Comparison of ENCODE assay signal across 1 cellular context in genomic region chr20:63290677-63291472, GRCh38.
TF ChIP-seq lines count a peak whose summit lies in the region.

No MANE protein-coding gene starts in this region.

TF ChIP-seq in HepG2, 621 proteins besides CTCF, POLR2A, EP300 and RAD21 (continued from another document and continues in another):
- TF ChIP-seq ATF7-NPFF (CRISPR knock-in tag; IDR thresholded peaks at IDR 0.05; ENCODE audit: low read depth) = peak; percentile 75
- TF ChIP-seq THYN1 (CRISPR knock-in tag; IDR thresholded peaks at IDR 0.05; ENCODE audit: borderline replicate concordance, low read depth) = no peak
- TF ChIP-seq ZNF383 (CRISPR knock-in tag; IDR thresholded peaks at IDR 0.05; ENCODE audit: borderline replicate concordance) = no peak; the same call in 1 of the 2 replicates
- TF ChIP-seq ZNF737 (CRISPR knock-in tag; IDR thresholded peaks at IDR 0.05; ENCODE audit: borderline replicate concordance) = 0 out of 2 replicates have a peak, but pooled peaks have one; percentile 89
- no peak for TF ChIP-seq NFE2L2 (IDR thresholded peaks at IDR 0.05; ENCODE audit: low read length)
- no peak for TF ChIP-seq ZNF230 (CRISPR knock-in tag; IDR thresholded peaks at IDR 0.05)
- TF ChIP-seq MYPOP (CRISPR knock-in tag; IDR thresholded peaks at IDR 0.05) = no peak
- TF ChIP-seq ZNF512B (CRISPR knock-in tag; IDR thresholded peaks at IDR 0.05; ENCODE audit: borderline replicate concordance) = 0 out of 2 replicates have a peak, but pooled peaks have one; percentile 25
- peak; percentile 62; the same call in 1 of the 2 replicates for TF ChIP-seq ZSCAN31 (CRISPR knock-in tag; IDR thresholded peaks at IDR 0.05; ENCODE audit: low read depth)
- TF ChIP-seq U2AF1 (optimal IDR thresholded peaks at IDR 0.05; ENCODE audit: low read depth, low read length) = peak; percentile 74
- no peak; the same call in 1 of the 2 replicates for TF ChIP-seq MEF2D (CRISPR knock-in tag; IDR thresholded peaks at IDR 0.05)
- TF ChIP-seq HNRNPL (IDR thresholded peaks at IDR 0.05; ENCODE audit: low read depth, low read length) = peak; percentile 99
- no peak for TF ChIP-seq DMAP1 (CRISPR knock-in tag; IDR thresholded peaks at IDR 0.05)
- peak; percentile 33; the same call in 1 of the 2 replicates for TF ChIP-seq RBFOX2 (IDR thresholded peaks at IDR 0.05; ENCODE audit: low read depth, low read length)
- TF ChIP-seq ZNF776 (CRISPR knock-in tag; IDR thresholded peaks at IDR 0.05) = peak; percentile 87
- 0 out of 2 replicates have a peak, but pooled peaks have one; percentile 18 for TF ChIP-seq ZNF333 (CRISPR knock-in tag; IDR thresholded peaks at IDR 0.05; ENCODE audit: borderline replicate concordance)
- peak; percentile 42 for TF ChIP-seq ZNF143 (CRISPR knock-in tag; IDR thresholded peaks at IDR 0.05)
- TF ChIP-seq ISL2 (CRISPR knock-in tag; IDR thresholded peaks at IDR 0.05) = peak; percentile 71
- peak; percentile 77 for TF ChIP-seq XRCC5 (optimal IDR thresholded peaks at IDR 0.05; ENCODE audit: low read length)
- no peak for TF ChIP-seq ZNF468 (CRISPR knock-in tag; IDR thresholded peaks at IDR 0.05)
- TF ChIP-seq ZNF142 (CRISPR knock-in tag; IDR thresholded peaks at IDR 0.05) = 0 out of 2 replicates have a peak, but pooled peaks have one; percentile 43
- 0 out of 2 replicates have a peak, but pooled peaks have one; percentile 38 for TF ChIP-seq SPEN (CRISPR knock-in tag; IDR thresholded peaks at IDR 0.05; ENCODE audit: low read depth)
- TF ChIP-seq CREM (IDR thresholded peaks at IDR 0.05) = no peak
- no peak for TF ChIP-seq CREM (CRISPR knock-in tag; IDR thresholded peaks at IDR 0.05)
- peak; percentile 55; the same call in 1 of the 2 replicates for TF ChIP-seq ZNF777 (CRISPR knock-in tag; IDR thresholded peaks at IDR 0.05)
- no peak for TF ChIP-seq KLF16 (CRISPR knock-in tag; IDR thresholded peaks at IDR 0.05)
- TF ChIP-seq ZIK1 (CRISPR knock-in tag; IDR thresholded peaks at IDR 0.05; ENCODE audit: borderline replicate concordance, low read depth) = no peak
- TF ChIP-seq IRX3 (CRISPR knock-in tag; IDR thresholded peaks at IDR 0.05; ENCODE audit: borderline replicate concordance, low read depth) = no peak
- TF ChIP-seq YEATS4 (CRISPR knock-in tag; IDR thresholded peaks at IDR 0.05; ENCODE audit: borderline replicate concordance) = no peak; the same call in 1 of the 2 replicates
- peak; percentile 34 for TF ChIP-seq HDAC2 (CRISPR knock-in tag; IDR thresholded peaks at IDR 0.05)
- TF ChIP-seq SALL1 (CRISPR knock-in tag; IDR thresholded peaks at IDR 0.05) = no peak
- TF ChIP-seq MTA3 (CRISPR knock-in tag; IDR thresholded peaks at IDR 0.05) = no peak
- no peak; the same call in 1 of the 2 replicates for TF ChIP-seq ZNF414 (CRISPR knock-in tag; IDR thresholded peaks at IDR 0.05)
- no peak for TF ChIP-seq KLF11 (CRISPR knock-in tag; IDR thresholded peaks at IDR 0.05)
- peak; percentile 87 for TF ChIP-seq KDM2A (CRISPR knock-in tag; IDR thresholded peaks at IDR 0.05; ENCODE audit: borderline replicate concordance, low read depth)
- TF ChIP-seq CCAR2 (optimal IDR thresholded peaks at IDR 0.05; ENCODE audit: low read depth, low read length) = no peak
- TF ChIP-seq SMC3 (IDR thresholded peaks at IDR 0.05; ENCODE audit: low read length) = peak; percentile 38; the same call in 1 of the 2 replicates
- no peak; the same call in 1 of the 2 replicates for TF ChIP-seq FOXA3 (CRISPR knock-in tag; IDR thresholded peaks at IDR 0.05)
- no peak for TF ChIP-seq CBX5 (CRISPR knock-in tag; IDR thresholded peaks at IDR 0.05; ENCODE audit: borderline replicate concordance)
- no peak for TF ChIP-seq SP140L (CRISPR knock-in tag; IDR thresholded peaks at IDR 0.05; ENCODE audit: borderline replicate concordance)
- no peak for TF ChIP-seq MTF1 (CRISPR knock-in tag; IDR thresholded peaks at IDR 0.05)
- no peak for TF ChIP-seq MLLT10 (CRISPR knock-in tag; IDR thresholded peaks at IDR 0.05)
- peak; percentile 40 for TF ChIP-seq RXRA (CRISPR knock-in tag; IDR thresholded peaks at IDR 0.05)
- TF ChIP-seq FOXC1 (CRISPR knock-in tag; IDR thresholded peaks at IDR 0.05; ENCODE audit: borderline replicate concordance) = peak; percentile 83; the same call in 1 of the 2 replicates
- TF ChIP-seq ZNF530 (CRISPR knock-in tag; IDR thresholded peaks at IDR 0.05; ENCODE audit: low read depth) = no peak
- no peak for TF ChIP-seq ATF7 (IDR thresholded peaks at IDR 0.05)
- no peak for TF ChIP-seq ATF7 (CRISPR knock-in tag; IDR thresholded peaks at IDR 0.05)
- TF ChIP-seq THAP8 (CRISPR knock-in tag; IDR thresholded peaks at IDR 0.05; ENCODE audit: borderline replicate concordance) = peak; percentile 6; the same call in 1 of the 2 replicates
- 0 out of 2 replicates have a peak, but pooled peaks have one; percentile 26 for TF ChIP-seq ZNF549 (CRISPR knock-in tag; IDR thresholded peaks at IDR 0.05)
- peak; percentile 88 for TF ChIP-seq AGO1 (IDR thresholded peaks at IDR 0.05; ENCODE audit: low read depth, low read length, poor library complexity, severe bottlenecking)
- TF ChIP-seq SP4 (CRISPR knock-in tag; IDR thresholded peaks at IDR 0.05) = peak; percentile 62
- peak; percentile 11 for TF ChIP-seq RBM39 (IDR thresholded peaks at IDR 0.05; ENCODE audit: low read depth, low read length, poor library complexity, severe bottlenecking)
- TF ChIP-seq TGIF2 (CRISPR knock-in tag; IDR thresholded peaks at IDR 0.05) = peak; percentile 69
- no peak for TF ChIP-seq ZNF746 (CRISPR knock-in tag; IDR thresholded peaks at IDR 0.05)
- 0 out of 2 replicates have a peak, but pooled peaks have one; percentile 52 for TF ChIP-seq ZNF709 (CRISPR knock-in tag; IDR thresholded peaks at IDR 0.05)
- peak; percentile 19; the same call in 1 of the 2 replicates for TF ChIP-seq ZFX (CRISPR knock-in tag; IDR thresholded peaks at IDR 0.05; ENCODE audit: low read depth)
- TF ChIP-seq ARNT2 (CRISPR knock-in tag; IDR thresholded peaks at IDR 0.05; ENCODE audit: low read depth) = peak; percentile 64; the same call in 1 of the 2 replicates
- 0 out of 2 replicates have a peak, but pooled peaks have one; percentile 11 for TF ChIP-seq ZNF274 (CRISPR knock-in tag; IDR thresholded peaks at IDR 0.05)
- 0 out of 2 replicates have a peak, but pooled peaks have one; percentile 22 for TF ChIP-seq ZNF589 (CRISPR knock-in tag; conservative IDR thresholded peaks at IDR 0.05)
- TF ChIP-seq MYNN (CRISPR knock-in tag; IDR thresholded peaks at IDR 0.05; ENCODE audit: low read depth) = no peak
- 0 out of 2 replicates have a peak, but pooled peaks have one; percentile 87 for TF ChIP-seq NR0B2 (CRISPR knock-in tag; IDR thresholded peaks at IDR 0.05)
- TF ChIP-seq MYC (CRISPR knock-in tag; IDR thresholded peaks at IDR 0.05; ENCODE audit: borderline replicate concordance) = peak; percentile 70; the same call in 1 of the 2 replicates
- no peak for TF ChIP-seq SOX6 (IDR thresholded peaks at IDR 0.05)
- TF ChIP-seq SOX6 (CRISPR knock-in tag; IDR thresholded peaks at IDR 0.05) = peak; percentile 58
- TF ChIP-seq GZF1 (CRISPR knock-in tag; IDR thresholded peaks at IDR 0.05) = no peak
- TF ChIP-seq ZBTB34 (CRISPR knock-in tag; IDR thresholded peaks at IDR 0.05) = no peak
- TF ChIP-seq SIX4 (CRISPR knock-in tag; IDR thresholded peaks at IDR 0.05) = no peak
- TF ChIP-seq ZFP90 (CRISPR knock-in tag; IDR thresholded peaks at IDR 0.05; ENCODE audit: borderline replicate concordance) = no peak
- TF ChIP-seq ZNF331 (CRISPR knock-in tag; IDR thresholded peaks at IDR 0.05) = no peak
